14 cellular contexts compared by ENCODE assay signal in genomic region chr1:193486671-193487229, GRCh38.
DNase-seq lines count a peak whose midpoint lies in the region; ATAC-seq, FAIRE-seq and TF ChIP-seq lines count a peak whose summit lies in the region.
"Had no signal": no experiment of that assay in that cellular context is flagged by ENCODE, and none has a peak within 500 bp of the region (broad histone marks: within the 10 kb centered on the region; RNA-seq: fewer than 3 reads in every experiment).

No MANE protein-coding gene starts in this region.

- POLR2A ChIA-PET in A673 (lab: Charles Lee; ENCODE audit: low non-redundant PET), result interaction anchor here (0.6 kb wide), 1 partner anchor 24 kb away, joined by 4 read pairs; no protein-coding TSS in a partner anchor

- no peaks in the 10 kb centered on the region for H3K4me1 ChIP-seq in A673 (ENCODE audit: insufficient read depth, low read length, poor library complexity, severe bottlenecking)
- peaks cover 5% of the 10 kb centered on the region; the same call in 1 of the 2 replicates for H3K4me1 ChIP-seq in OCI-LY3 (ENCODE audit: low read length)
- H3K4me1 ChIP-seq: BLaER1, left ventricle myocardium inferior, Peyer's patch had no signal

- H3K27me3 ChIP-seq in A673 (replicated peaks; ENCODE audit: insufficient read depth, low read depth, low read length, poor library complexity) (no peaks in the 10 kb centered on the region), OCI-LY3 (ENCODE audit: low read depth, low read length) (no peaks in the 10 kb centered on the region)
- H3K27me3 ChIP-seq: BLaER1, Peyer's patch had no signal

- CTCF ChIA-PET in A673 (lab: Charles Lee), result no interaction called here

- H3K9me3 ChIP-seq in A673 (ENCODE audit: low read depth, low read length, poor library complexity, severe bottlenecking) (no peaks in the 10 kb centered on the region), OCI-LY3 (ENCODE audit: insufficient read depth, low read length) (0 out of 2 replicates have a peak, but pooled peaks cover 2% of the 10 kb centered on the region)
- H3K9me3 ChIP-seq: BLaER1 had no signal

- peak overlapping the region; percentile 69; the same call in 1 of the 2 replicates for H2AFZ ChIP-seq in OCI-LY3 (ENCODE audit: low read depth, low read length)

- intact Hi-C loops in A673 (cut with micrococcal nuclease; ENCODE audit: unreplicated experiment), result no loop called here

- H3K9ac ChIP-seq in OCI-LY3 (ENCODE audit: low read length), result no peak overlapping the region
- H3K9ac ChIP-seq: BLaER1 had no signal

- TF ChIP-seq CTCF in A673 (conservative IDR thresholded peaks at IDR 0.05; ENCODE audit: low read depth, low read length) (no peak), OCI-LY3 (IDR thresholded peaks at IDR 0.05; ENCODE audit: low read depth, low read length) (no peak), epithelial cell of esophagus (IDR thresholded peaks at IDR 0.05; ENCODE audit: insufficient read depth, low read depth, low read length, missing control alignments) (no peak)

- H3K4me3 ChIP-seq in A673 (ENCODE audit: low read depth, low read length, poor library complexity, severe bottlenecking), result no peak overlapping the region
- H3K4me3 ChIP-seq in OCI-LY3 (ENCODE audit: low read length), result no peak overlapping the region
- no peak overlapping the region for H3K4me3 ChIP-seq in epithelial cell of esophagus (ENCODE audit: low read length)
- H3K4me3 ChIP-seq: BLaER1, left ventricle myocardium inferior, Peyer's patch had no signal

- H3K36me3 ChIP-seq in A673 (ENCODE audit: insufficient read depth, low read length, poor library complexity, severe bottlenecking) (no peaks in the 10 kb centered on the region), OCI-LY3 (replicated peaks; ENCODE audit: low read depth, low read length) (no peaks in the 10 kb centered on the region)
- H3K36me3 ChIP-seq: BLaER1, left ventricle myocardium inferior, Peyer's patch had no signal

- DNase-seq in A673 (ENCODE audit: low spot score), result peak; percentile 6
- DNase-seq in epithelial cell of esophagus (ENCODE audit: low read depth), result peak; percentile 63
- no peak for DNase-seq in RCC 7860 (ENCODE audit: low spot score)
- DNase-seq: left ventricle myocardium inferior, NCI-H2171, Peyer's patch had no signal

- no peak for FAIRE-seq in RCC 7860 (lab: Jason Lieb, UNC)
- FAIRE-seq: colon had no signal

- no peaks in the 10 kb centered on the region for H4K20me1 ChIP-seq in OCI-LY3 (ENCODE audit: insufficient read depth, low read length)
- H4K20me1 ChIP-seq: BLaER1 had no signal

- no peak overlapping the region for H3K4me2 ChIP-seq in OCI-LY3 (ENCODE audit: low read length)
- H3K4me2 ChIP-seq: BLaER1 had no signal

- no peaks in the 10 kb centered on the region for H3K79me2 ChIP-seq in OCI-LY3 (ENCODE audit: low read length)

- BruUV-seq in A673 (replicated peaks; lab: Mats Ljungman, UMichigan), result no TSS peak

- H3K27ac ChIP-seq in A673 (ENCODE audit: low read depth, low read length, poor library complexity, severe bottlenecking), result no peak overlapping the region
- no peak overlapping the region for H3K27ac ChIP-seq in OCI-LY3 (ENCODE audit: low read length)
- H3K27ac ChIP-seq: BLaER1, left ventricle myocardium inferior, Peyer's patch had no signal

- ATAC-seq in GM18907 (IDR thresholded peaks at IDR 0.05; ENCODE audit: unreplicated experiment) (peak; percentile 47), GM18519 (IDR thresholded peaks at IDR 0.05; ENCODE audit: low FRiP score, unreplicated experiment) (no peak), GM18502 (IDR thresholded peaks at IDR 0.05; ENCODE audit: poor library complexity, unreplicated experiment) (no peak), HG03565 (IDR thresholded peaks at IDR 0.05; ENCODE audit: unreplicated experiment) (no peak)
- ATAC-seq: HCT116 had no signal
